ENCODE assay signal across 1 cellular context in genomic region chr4:118327554-118328241, GRCh38.
A peak's percentile ranks its signal among the peaks of the same experiment; 100 is the strongest.
TF ChIP-seq lines count a peak whose summit lies in the region.

No MANE protein-coding gene starts in this region.

TF ChIP-seq in HEK293, 187 proteins besides CTCF, POLR2A, EP300 and RAD21 (continued from another document and continues in another):
- TF ChIP-seq ZNF518A (tag by site-specific recombination; conservative IDR thresholded peaks at IDR 0.05; ENCODE audit: low read depth), result peak; percentile 35; the same call in 1 of the 2 replicates
- TF ChIP-seq ZNF488 (tag by site-specific recombination; IDR thresholded peaks at IDR 0.05), result peak; percentile 87
- peak; percentile 81; the same call in 1 of the 2 replicates for TF ChIP-seq ZNF324 (tag by site-specific recombination; IDR thresholded peaks at IDR 0.05)
- peak; percentile 38; the same call in 1 of the 2 replicates for TF ChIP-seq ZNF221 (tag by site-specific recombination; IDR thresholded peaks at IDR 0.05; ENCODE audit: borderline replicate concordance)
- peak; percentile 41 for TF ChIP-seq SP2 (tag by site-specific recombination; IDR thresholded peaks at IDR 0.05)
- peak; percentile 85; the same call in 1 of the 2 replicates for TF ChIP-seq ZBTB44 (tag by site-specific recombination; IDR thresholded peaks at IDR 0.05)
- peak; percentile 77 for TF ChIP-seq ZNF558 (tag by site-specific recombination; IDR thresholded peaks at IDR 0.05)
- no peak for TF ChIP-seq ZNF302 (tag by site-specific recombination; IDR thresholded peaks at IDR 0.05; ENCODE audit: low read depth)
- peak; percentile 98 for TF ChIP-seq ZNF580 (tag by site-specific recombination; IDR thresholded peaks at IDR 0.05)
- no peak for TF ChIP-seq ELK4 (IDR thresholded peaks at IDR 0.05; ENCODE audit: borderline replicate concordance, low read depth, low read length)
- TF ChIP-seq TCF7L2 (IDR thresholded peaks at IDR 0.05; ENCODE audit: borderline replicate concordance, low read depth, low read length), result peak; percentile 86
- peak; percentile 70 for TF ChIP-seq PATZ1 (tag by site-specific recombination; IDR thresholded peaks at IDR 0.05)
- TF ChIP-seq ZSCAN30 (tag by site-specific recombination; IDR thresholded peaks at IDR 0.05), result peak; percentile 81
- peak; percentile 98 for TF ChIP-seq PRDM4 (tag by site-specific recombination; IDR thresholded peaks at IDR 0.05)
- TF ChIP-seq ZBTB1 (tag by site-specific recombination; IDR thresholded peaks at IDR 0.05), result peak; percentile 92
- peak; percentile 98 for TF ChIP-seq SCRT2 (tag by site-specific recombination; IDR thresholded peaks at IDR 0.05)
- TF ChIP-seq ZNF658 (tag by site-specific recombination; IDR thresholded peaks at IDR 0.05), result no peak
- peak; percentile 57 for TF ChIP-seq SP3 (tag by site-specific recombination; IDR thresholded peaks at IDR 0.05)
- 0 out of 2 replicates have a peak, but pooled peaks have one; percentile 56 for TF ChIP-seq AEBP2 (tag by site-specific recombination; IDR thresholded peaks at IDR 0.05; ENCODE audit: borderline replicate concordance)
- TF ChIP-seq SP7 (tag by site-specific recombination; IDR thresholded peaks at IDR 0.05), result peak; percentile 99
- no peak for TF ChIP-seq ZNF404 (tag by site-specific recombination; IDR thresholded peaks at IDR 0.05)
- TF ChIP-seq GLIS1 (tag by site-specific recombination; IDR thresholded peaks at IDR 0.05), result peak; percentile 57
- peak; percentile 46; the same call in 1 of the 2 replicates for TF ChIP-seq ZNF423 (tag by site-specific recombination; IDR thresholded peaks at IDR 0.05)
- TF ChIP-seq ZNF596 (tag by site-specific recombination; IDR thresholded peaks at IDR 0.05), result peak; percentile 77
- peak; percentile 92 for TF ChIP-seq ZNF362 (tag by site-specific recombination; IDR thresholded peaks at IDR 0.05)
- TF ChIP-seq ZNF513 (tag by site-specific recombination; IDR thresholded peaks at IDR 0.05), result peak; percentile 75
- TF ChIP-seq KLF9 (tag by site-specific recombination; IDR thresholded peaks at IDR 0.05; ENCODE audit: low read depth), result peak; percentile 32; the same call in 1 of the 2 replicates
- peak; percentile 100 for TF ChIP-seq ZNF843 (tag by site-specific recombination; IDR thresholded peaks at IDR 0.05)
- peak; percentile 94 for TF ChIP-seq ZXDB (tag by site-specific recombination; IDR thresholded peaks at IDR 0.05)
- peak; percentile 95 for TF ChIP-seq KLF8 (tag by site-specific recombination; IDR thresholded peaks at IDR 0.05)
- peak; percentile 92 for TF ChIP-seq ZBTB17 (tag by site-specific recombination; IDR thresholded peaks at IDR 0.05)
- TF ChIP-seq GLI4 (tag by site-specific recombination; IDR thresholded peaks at IDR 0.05), result no peak
- TF ChIP-seq TSHZ1 (tag by site-specific recombination; IDR thresholded peaks at IDR 0.05; ENCODE audit: borderline replicate concordance), result peak; percentile 98
- no peak for TF ChIP-seq ZNF248 (tag by site-specific recombination; IDR thresholded peaks at IDR 0.05)
